Comparison of ENCODE assay signal across 23 cellular contexts in genomic region chr3:159837725-159838124, GRCh38. TPM values are rescaled to one million over a fixed set of nuclear protein-coding genes. Genes with fewer than 3 reads are reported as not detected.
DNase-seq lines count a peak whose midpoint lies in the region; ATAC-seq and TF ChIP-seq lines count a peak whose summit lies in the region.
"Had no signal": no experiment of that assay in that cellular context is flagged by ENCODE, and none has a peak within 500 bp of the region (broad histone marks: within the 10 kb centered on the region; RNA-seq: fewer than 3 reads in every experiment).

No MANE protein-coding gene starts in this region.

- H3K27me3 Mint-ChIP-seq in endothelial cell (ENCODE audit: unreplicated experiment): peaks cover 2% of the 10 kb centered on the region
- H3K27me3 Mint-ChIP-seq in nephron (ENCODE audit: low read depth): peaks cover 9% of the 10 kb centered on the region

- no peaks in the 10 kb centered on the region for H4K20me1 ChIP-seq in hepatocyte (ENCODE audit: insufficient read depth, poor library complexity, severe bottlenecking)

- ATAC-seq in heart left ventricle (peak in 1 of 4 donors; percentile 12), Right ventricle myocardium superior (ENCODE audit: poor library complexity) (no peak)
- ATAC-seq: effector memory CD8-positive, alpha-beta T cell; K562 had no signal

- H3K27me3 ChIP-seq in heart left ventricle (no peaks in the 10 kb centered on the region), tibial nerve (no peaks in the 10 kb centered on the region), hepatocyte (no peaks in the 10 kb centered on the region)

- H3K9me3 ChIP-seq in heart left ventricle (no peaks in the 10 kb centered on the region), tibial nerve (no peaks in the 10 kb centered on the region), hepatocyte (ENCODE audit: low read depth) (no peaks in the 10 kb centered on the region)

- H3K36me3 Mint-ChIP-seq in endothelial cell (ENCODE audit: low read depth, unreplicated experiment) (no peaks in the 10 kb centered on the region), nephron (ENCODE audit: low read depth) (no peaks in the 10 kb centered on the region)
- H3K36me3 Mint-ChIP-seq: CD14-positive monocyte had no signal

- no peaks in the 10 kb centered on the region for H3K9me3 Mint-ChIP-seq in endothelial cell (ENCODE audit: unreplicated experiment)
- H3K9me3 Mint-ChIP-seq in nephron: no peaks in the 10 kb centered on the region
- H3K9me3 Mint-ChIP-seq: activated CD4-positive, alpha-beta memory T cell treated with anti-CD3 and anti-CD28 coated beads, Interleukin-2, amount 10 ng/mL, durations not matched to agents 7 days and 5 days; CD14-positive monocyte; central memory CD8-positive, alpha-beta T cell; effector memory CD8-positive, alpha-beta T cell had no signal

- TF ChIP-seq CTCF in heart left ventricle (IDR thresholded peaks at IDR 0.05) (no peak), endothelial cell (IDR thresholded peaks at IDR 0.05; ENCODE audit: unreplicated experiment) (no peak), nephron (IDR thresholded peaks at IDR 0.05; ENCODE audit: unreplicated experiment in 3 of 3) (no peak), tibial nerve (IDR thresholded peaks at IDR 0.05) (no peak), hepatocyte (IDR thresholded peaks at IDR 0.05; ENCODE audit: poor library complexity) (no peak)

- H3K4me2 ChIP-seq in hepatocyte: no peak overlapping the region

- TF ChIP-seq POLR2A in heart left ventricle (IDR thresholded peaks at IDR 0.05) (no peak), tibial nerve (IDR thresholded peaks at IDR 0.05) (no peak)

- H3K36me3 ChIP-seq in heart left ventricle (no peaks in the 10 kb centered on the region), tibial nerve (no peaks in the 10 kb centered on the region), hepatocyte (replicated peaks; ENCODE audit: insufficient read depth, low read depth) (no peaks in the 10 kb centered on the region)

- H3K4me1 ChIP-seq in heart left ventricle (peaks cover 9 to 61% (median 37%) of the 10 kb centered on the region in 12 donors), tibial nerve (peaks cover 0 to 33% (median 6%) of the 10 kb centered on the region in 4 donors), hepatocyte (ENCODE audit: insufficient read depth) (peaks cover 6% of the 10 kb centered on the region)

- WGBS in heart left ventricle, 4 donors: 42 to 52% (median 47%) methylated on average over 3 of the region's 3 CpGs
- 37 to 42% methylated on average over 3 of the region's 3 CpGs for WGBS in tibial nerve, 2 donors
- 51% methylated on average over 3 of the region's 3 CpGs for WGBS in hepatocyte (ENCODE audit: low lambda C conversion rate, missing lambda C conversion rate)

- DNase-seq in heart left ventricle (no peak), Right ventricle myocardium superior (no peak), endothelial cell (ENCODE audit: low spot score) (no peak), tibial nerve (ENCODE audit: low spot score in 2 of 2) (no peak), NCI-H748 treated with DMSO at 0.1 percent for 48 hours (lab: John Stamatoyannopoulos, UW) (no peak), SW 1271 (lab: John Stamatoyannopoulos, UW) (no peak), hepatocyte (ENCODE audit: low spot score) (no peak)
- DNase-seq: activated CD4-positive, alpha-beta memory T cell treated with anti-CD3 and anti-CD28 coated beads, Interleukin-2, amount 10 ng/mL, durations not matched to agents 7 days and 5 days; activated T-cell treated with anti-CD3 and anti-CD28 coated beads, Interleukin-2, amount 50 U/mL, for 48 hours; DMS153; effector memory CD8-positive, alpha-beta T cell; foreskin fibroblast; mesendoderm; NCI-H1048; NCI-H2107; NCI-H526 treated with DMSO at 0.1 percent for 48 hours; nucleus accumbens; stimulated activated CD4-positive, alpha-beta T cell treated with anti-CD3 and anti-CD28 coated beads, Interleukin-4, amount 100 ng/mL, for 24 hours had no signal

- no peak overlapping the region for H3K4me3 Mint-ChIP-seq in endothelial cell (ENCODE audit: unreplicated experiment)
- H3K4me3 Mint-ChIP-seq in nephron: no peak overlapping the region
- H3K4me3 Mint-ChIP-seq: activated CD4-positive, alpha-beta memory T cell treated with anti-CD3 and anti-CD28 coated beads, Interleukin-2, amount 10 ng/mL, durations not matched to agents 7 days and 5 days; CD14-positive monocyte; central memory CD8-positive, alpha-beta T cell; effector memory CD8-positive, alpha-beta T cell had no signal

- H2AFZ ChIP-seq in hepatocyte: no peak overlapping the region

- intact Hi-C loops in heart left ventricle (cut with DNase I) (loop anchor here in 2 of 10 donors (5.0 to 10.0 kb wide), 2 partner anchors 47 to 50 kb away; no protein-coding TSS in a partner anchor), Right ventricle myocardium superior (cut with DNase I) (no loop called here)

- no peaks in the 10 kb centered on the region for H3K9me2 ChIP-seq in hepatocyte (replicated peaks; ENCODE audit: insufficient read depth)

- H3K27ac Mint-ChIP-seq in endothelial cell (ENCODE audit: unreplicated experiment) (peak overlapping the region; percentile 26), nephron (peak overlapping the region in 2 of 3 experiments; percentile 80 to 81)
- H3K27ac Mint-ChIP-seq: activated CD4-positive, alpha-beta memory T cell treated with anti-CD3 and anti-CD28 coated beads, Interleukin-2, amount 10 ng/mL, durations not matched to agents 7 days and 5 days; CD14-positive monocyte; effector memory CD8-positive, alpha-beta T cell had no signal

- TF ChIP-seq EP300 in tibial nerve (IDR thresholded peaks at IDR 0.05): no peak

- peaks cover 38% of the 10 kb centered on the region for H3K4me1 Mint-ChIP-seq in endothelial cell (ENCODE audit: unreplicated experiment)
- H3K4me1 Mint-ChIP-seq in nephron: peaks cover 48% of the 10 kb centered on the region
- H3K4me1 Mint-ChIP-seq: activated CD4-positive, alpha-beta memory T cell treated with anti-CD3 and anti-CD28 coated beads, Interleukin-2, amount 10 ng/mL, durations not matched to agents 7 days and 5 days; central memory CD8-positive, alpha-beta T cell had no signal

- H3K27ac ChIP-seq in heart left ventricle (peak overlapping the region in 11 of 12 donors; percentile 41 to 89 (median 76)), tibial nerve (peak overlapping the region in 3 of 4 donors; percentile 33 to 85 (median 82)), hepatocyte (no peak overlapping the region)
- H3K27ac ChIP-seq: HL-60 had no signal

- H3K79me2 ChIP-seq in hepatocyte: peaks cover 9% of the 10 kb centered on the region

- H3K4me3 ChIP-seq in heart left ventricle (no peak overlapping the region), tibial nerve (no peak overlapping the region), hepatocyte (no peak overlapping the region)
- H3K4me3 ChIP-seq: K562 had no signal

RNA-seq across cellular contexts. Expression of gene SCHIP1, which starts 1.9 kb away (rescaled TPM):
- total RNA-seq in heart left ventricle (100 to 1,000 TPM in 1 of 9 donors, 10 to 100 TPM in 8; 38.8 to 137 (median 49.9) TPM), Right ventricle myocardium superior (56.2 TPM), endothelial cell (ENCODE audit: unreplicated experiment) (102 TPM), tibial nerve (10 to 100 TPM; 12.6 to 36.0 (median 27.5) TPM), hepatocyte (3.8 and 12.6 TPM in 2 replicates)
- polyA plus RNA-seq in heart left ventricle (100 to 1,000 TPM in 1 of 2 donors, 10 to 100 TPM in 1; 23.8 to 100 TPM), hepatocyte (4.3 and 5.2 TPM in 2 replicates)
- total RNA-seq: K562 had no signal
- polyA plus RNA-seq: CD14-positive monocyte, K562 had no signal
